In the genomic region with DNA sequence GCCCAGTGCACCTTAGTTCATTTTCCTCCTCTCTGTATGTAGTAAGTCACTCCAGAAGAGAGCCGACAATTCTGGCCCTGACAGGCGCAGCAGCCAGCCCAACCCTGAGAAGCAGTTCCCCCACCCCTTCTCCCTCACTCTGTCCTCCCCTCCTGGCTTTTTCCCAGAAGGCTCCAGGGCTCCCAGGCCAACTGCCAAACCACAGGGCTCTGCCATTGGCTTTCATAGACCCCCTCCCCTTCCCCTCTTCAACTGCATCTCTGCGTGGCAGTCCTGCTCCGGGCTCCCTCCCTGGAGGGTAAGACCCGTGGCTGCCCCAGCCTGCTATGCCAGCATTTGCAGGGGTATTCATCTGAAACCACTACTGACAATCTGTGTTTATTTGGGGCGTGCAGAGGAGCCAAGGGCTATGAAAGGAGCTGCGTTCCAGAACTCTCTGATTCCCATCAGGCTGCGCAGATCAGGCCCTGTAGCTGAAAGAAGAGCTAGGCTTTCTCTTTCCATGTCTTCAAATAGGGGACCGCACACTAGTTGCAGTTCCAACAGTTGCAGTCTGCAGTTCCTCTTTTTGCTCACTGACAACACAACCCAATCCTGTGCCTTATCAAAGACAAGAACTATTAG, we compare ENCODE assay signal across 8 cellular contexts.
DNase-seq lines count a peak whose midpoint lies in the region; ATAC-seq, FAIRE-seq and TF ChIP-seq lines count a peak whose summit lies in the region.

No MANE protein-coding gene starts in this region.

- no peak for TF ChIP-seq POLR2A in GM12892 (IDR thresholded peaks at IDR 0.05; ENCODE audit: low read depth, low read length)

- peak; percentile 8 to 87 (median 67) for DNase-seq in C1 segment of cervical spinal cord (lab: John Stamatoyannopoulos, UW)
- peak; percentile 51 to 61 for DNase-seq in Kasumi-1 (lab: John Stamatoyannopoulos, UW)
- peak; percentile 14 for DNase-seq in WTC11 (ENCODE audit: low spot score)
- DNase-seq in iPS-NIHi11 (ENCODE audit: low spot score) = peak; percentile 44
- DNase-seq in activated naive CD4-positive, alpha-beta T cell treated with anti-CD3 and anti-CD28 coated beads, Interleukin-2, amount 50 U/mL, for 16 hours = no peak
- DNase-seq in GM12892 (ENCODE audit: insufficient read length) = no peak

- peak overlapping the region; percentile 97 for H3K27ac ChIP-seq in stomach smooth muscle (ENCODE audit: low read length)

- H3K4me1 Mint-ChIP-seq in WTC11 = no peaks in the 10 kb centered on the region

- POLR2A ChIA-PET in WTC11 (lab: Charles Lee) = no interaction called here

- H3K4me3 Mint-ChIP-seq in WTC11 = no peak overlapping the region

- H3K4me3 ChIP-seq in stomach smooth muscle (ENCODE audit: low read length in 2 of 2) = peak overlapping the region; percentile 21 to 44

- H3K36me3 ChIP-seq in stomach smooth muscle (ENCODE audit: control insufficient read depth in 2 of 2, insufficient read depth in 2 of 2, low read length in 2 of 2) = no peaks in the 10 kb centered on the region

- no peak overlapping the region for H3K27ac Mint-ChIP-seq in WTC11

- ATAC-seq in GM21515 (IDR thresholded peaks at IDR 0.05; ENCODE audit: unreplicated experiment) = peak; percentile 98
- ATAC-seq in WTC11 = peak; percentile 85

- no peaks in the 10 kb centered on the region for H3K9me3 Mint-ChIP-seq in WTC11

- no peaks in the 10 kb centered on the region for H3K27me3 ChIP-seq in stomach smooth muscle (ENCODE audit: control insufficient read depth in 1 of 2, insufficient read depth in 2 of 2, low read length in 2 of 2)

- TF ChIP-seq CTCF in WTC11 (IDR thresholded peaks at IDR 0.05) = no peak

- no peaks in the 10 kb centered on the region for H3K9me3 ChIP-seq in stomach smooth muscle (ENCODE audit: control insufficient read depth in 2 of 2, low read length in 2 of 2)

- CTCF ChIA-PET in WTC11 (lab: Charles Lee) = interaction anchor here (0.6 kb wide), 1 partner anchor 553 kb away, joined by 4 read pairs; the partner anchor contains the start of gene IGFBP5

- peaks cover 40% of the 10 kb centered on the region for H3K4me1 ChIP-seq in stomach smooth muscle (ENCODE audit: control insufficient read depth, insufficient read depth, low read length)

- no peaks in the 10 kb centered on the region for H3K36me3 Mint-ChIP-seq in WTC11

- peaks cover 29% of the 10 kb centered on the region for H3K27me3 Mint-ChIP-seq in WTC11 (ENCODE audit: low read depth)

- no peak for FAIRE-seq in GM12892 (lab: Jason Lieb, UNC)

- peak overlapping the region; percentile 64 to 70 for H3K9ac ChIP-seq in stomach smooth muscle (ENCODE audit: low read length in 2 of 2)

TF ChIP-seq in WTC11, 78 proteins besides CTCF, POLR2A, EP300 and RAD21 (continues in another document):
- TF ChIP-seq IRF1 (CRISPR knock-in tag; IDR thresholded peaks at IDR 0.05) (no peak), JAZF1 (CRISPR knock-in tag; IDR thresholded peaks at IDR 0.05) (no peak), ZNF532 (CRISPR knock-in tag; IDR thresholded peaks at IDR 0.05; ENCODE audit: borderline replicate concordance) (no peak), GRHL2 (CRISPR knock-in tag; IDR thresholded peaks at IDR 0.05; ENCODE audit: insufficient replicate concordance, severe bottlenecking) (no peak), RELA (CRISPR knock-in tag; IDR thresholded peaks at IDR 0.05; ENCODE audit: borderline replicate concordance) (no peak), TEAD4 (CRISPR knock-in tag; IDR thresholded peaks at IDR 0.05) (no peak), ZBTB21 (CRISPR knock-in tag; IDR thresholded peaks at IDR 0.05; ENCODE audit: borderline replicate concordance) (no peak), SMAD4 (CRISPR knock-in tag; IDR thresholded peaks at IDR 0.05) (no peak), GTF2I (CRISPR knock-in tag; conservative IDR thresholded peaks at IDR 0.05) (no peak)
- TF ChIP-seq, protein P1, sequence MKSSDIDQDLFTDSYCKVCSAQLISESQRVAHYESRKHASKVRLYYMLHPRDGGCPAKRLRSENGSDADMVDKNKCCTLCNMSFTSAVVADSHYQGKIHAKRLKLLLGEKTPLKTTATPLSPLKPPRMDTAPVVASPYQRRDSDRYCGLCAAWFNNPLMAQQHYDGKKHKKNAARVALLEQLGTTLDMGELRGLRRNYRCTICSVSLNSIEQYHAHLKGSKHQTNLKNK (CRISPR knock-in tag; IDR thresholded peaks at IDR 0.05) = no peak
- TF ChIP-seq, protein P2, sequence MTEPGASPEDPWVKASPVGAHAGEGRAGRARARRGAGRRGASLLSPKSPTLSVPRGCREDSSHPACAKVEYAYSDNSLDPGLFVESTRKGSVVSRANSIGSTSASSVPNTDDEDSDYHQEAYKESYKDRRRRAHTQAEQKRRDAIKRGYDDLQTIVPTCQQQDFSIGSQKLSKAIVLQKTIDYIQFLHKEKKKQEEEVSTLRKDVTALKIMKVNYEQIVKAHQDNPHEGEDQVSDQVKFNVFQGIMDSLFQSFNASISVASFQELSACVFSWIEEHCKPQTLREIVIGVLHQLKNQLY (CRISPR knock-in tag; IDR thresholded peaks at IDR 0.05) = no peak
- TF ChIP-seq, protein P3, sequence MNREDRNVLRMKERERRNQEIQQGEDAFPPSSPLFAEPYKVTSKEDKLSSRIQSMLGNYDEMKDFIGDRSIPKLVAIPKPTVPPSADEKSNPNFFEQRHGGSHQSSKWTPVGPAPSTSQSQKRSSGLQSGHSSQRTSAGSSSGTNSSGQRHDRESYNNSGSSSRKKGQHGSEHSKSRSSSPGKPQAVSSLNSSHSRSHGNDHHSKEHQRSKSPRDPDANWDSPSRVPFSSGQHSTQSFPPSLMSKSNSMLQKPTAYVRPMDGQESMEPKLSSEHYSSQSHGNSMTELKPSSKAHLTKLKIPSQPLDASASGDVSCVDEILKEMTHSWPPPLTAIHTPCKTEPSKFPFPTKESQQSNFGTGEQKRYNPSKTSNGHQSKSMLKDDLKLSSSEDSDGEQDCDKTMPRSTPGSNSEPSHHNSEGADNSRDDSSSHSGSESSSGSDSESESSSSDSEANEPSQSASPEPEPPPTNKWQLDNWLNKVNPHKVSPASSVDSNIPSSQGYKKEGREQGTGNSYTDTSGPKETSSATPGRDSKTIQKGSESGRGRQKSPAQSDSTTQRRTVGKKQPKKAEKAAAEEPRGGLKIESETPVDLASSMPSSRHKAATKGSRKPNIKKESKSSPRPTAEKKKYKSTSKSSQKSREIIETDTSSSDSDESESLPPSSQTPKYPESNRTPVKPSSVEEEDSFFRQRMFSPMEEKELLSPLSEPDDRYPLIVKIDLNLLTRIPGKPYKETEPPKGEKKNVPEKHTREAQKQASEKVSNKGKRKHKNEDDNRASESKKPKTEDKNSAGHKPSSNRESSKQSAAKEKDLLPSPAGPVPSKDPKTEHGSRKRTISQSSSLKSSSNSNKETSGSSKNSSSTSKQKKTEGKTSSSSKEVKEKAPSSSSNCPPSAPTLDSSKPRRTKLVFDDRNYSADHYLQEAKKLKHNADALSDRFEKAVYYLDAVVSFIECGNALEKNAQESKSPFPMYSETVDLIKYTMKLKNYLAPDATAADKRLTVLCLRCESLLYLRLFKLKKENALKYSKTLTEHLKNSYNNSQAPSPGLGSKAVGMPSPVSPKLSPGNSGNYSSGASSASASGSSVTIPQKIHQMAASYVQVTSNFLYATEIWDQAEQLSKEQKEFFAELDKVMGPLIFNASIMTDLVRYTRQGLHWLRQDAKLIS (CRISPR knock-in tag; IDR thresholded peaks at IDR 0.05; ENCODE audit: borderline replicate concordance) = no peak
- TF ChIP-seq, protein P4, sequence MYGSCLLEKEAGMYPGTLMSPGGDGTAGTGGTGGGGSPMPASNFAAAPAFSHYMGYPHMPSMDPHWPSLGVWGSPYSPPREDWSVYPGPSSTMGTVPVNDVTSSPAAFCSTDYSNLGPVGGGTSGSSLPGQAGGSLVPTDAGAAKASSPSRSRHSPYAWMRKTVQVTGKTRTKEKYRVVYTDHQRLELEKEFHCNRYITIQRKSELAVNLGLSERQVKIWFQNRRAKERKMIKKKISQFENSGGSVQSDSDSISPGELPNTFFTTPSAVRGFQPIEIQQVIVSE (CRISPR knock-in tag; IDR thresholded peaks at IDR 0.05; ENCODE audit: borderline replicate concordance) = no peak

Comparison
In these comparisons a context has a peak if more than half of its experiments do, and no peak if none do; other contexts are left out.
1. DNase-seq: peak in C1 segment of cervical spinal cord (14 of 14), Kasumi-1 (2 of 2), WTC11 (single experiment) and iPS-NIHi11 (single experiment); none in activated naive CD4-positive, alpha-beta T cell treated with anti-CD3 and anti-CD28 coated beads, Interleukin-2, amount 50 U/mL, for 16 hours (single experiment) and GM12892 (single experiment).